1 cellular context compared by ENCODE assay signal in the genomic region with DNA sequence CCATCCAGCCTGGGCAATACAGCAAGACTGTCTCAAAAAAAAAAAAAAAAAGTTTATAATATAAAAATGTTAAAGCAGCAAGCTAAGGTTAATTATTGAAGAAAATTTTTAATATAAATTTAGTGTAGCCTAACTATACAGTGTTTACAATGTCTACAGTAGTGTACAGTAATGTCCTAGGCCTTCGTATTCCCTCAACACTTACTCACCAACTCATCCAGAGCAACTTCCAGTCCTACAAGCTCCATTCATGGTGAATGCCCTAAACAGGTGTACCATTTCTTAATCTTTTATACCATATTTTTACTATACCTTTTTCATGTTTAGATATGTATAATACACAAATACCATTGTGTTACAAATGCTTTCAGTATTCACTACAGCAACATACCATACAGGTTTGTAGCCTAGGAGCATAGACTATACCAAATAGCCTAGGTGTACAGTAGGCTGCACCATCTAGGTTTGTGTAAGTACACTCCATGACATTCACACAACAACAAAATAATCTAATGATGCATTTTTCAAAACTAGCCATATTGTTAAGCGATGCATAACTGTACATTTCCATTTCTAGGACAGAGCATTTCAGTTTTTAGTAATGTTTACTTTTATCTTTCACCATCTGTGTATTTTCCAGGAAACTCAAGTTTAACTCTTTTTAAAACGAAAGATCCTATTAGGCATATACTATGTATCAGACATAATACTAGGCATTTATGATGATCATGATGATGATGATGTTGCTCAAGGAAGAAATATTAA.
TF ChIP-seq lines count a peak whose summit lies in the region.

No MANE protein-coding gene starts in this region.

TF ChIP-seq in IMR-90, 13 proteins besides CTCF, POLR2A, EP300 and RAD21:
- TF ChIP-seq CEBPB (IDR thresholded peaks at IDR 0.05; ENCODE audit: low read depth, low read length) (no peak), MXI1 (IDR thresholded peaks at IDR 0.05; ENCODE audit: borderline replicate concordance, low read depth, low read length) (no peak)
